ENCODE assay signal across 11 cellular contexts in genomic region chr6:36609582-36609981, GRCh38. TPM values are rescaled to one million over a fixed set of nuclear protein-coding genes. Genes with fewer than 3 reads are reported as not detected.
A peak's percentile ranks its signal among the peaks of the same experiment; 100 is the strongest.
DNase-seq lines count a peak whose midpoint lies in the region; ATAC-seq, FAIRE-seq and TF ChIP-seq lines count a peak whose summit lies in the region.
"Had no signal": no experiment of that assay in that cellular context is flagged by ENCODE, and none has a peak within 500 bp of the region (broad histone marks: within the 10 kb centered on the region; RNA-seq: fewer than 3 reads in every experiment).

No MANE protein-coding gene starts in this region.

- ATAC-seq in sciatic nerve, result no peak
- no peak for ATAC-seq in activated CD4-positive, CD25-positive, alpha-beta regulatory T cell treated with anti-CD3 and anti-CD28 coated beads, Interleukin-2, amount 50 U/mL, for 24 hours

- CTCF ChIA-PET in endothelial cell of umbilical vein (lab: Charles Lee), result interaction anchor here (1.1 to 2.7 kb wide), 3 partner anchors 71 to 150 kb away, joined by 5 to 8 read pairs (median 7); no protein-coding TSS in a partner anchor

- H3K27me3 ChIP-seq in Peyer's patch (no peaks in the 10 kb centered on the region), endothelial cell of umbilical vein (ENCODE audit: control insufficient read depth in 2 of 2, insufficient read depth in 2 of 2, low read length in 2 of 2) (no peaks in the 10 kb centered on the region)

- TF ChIP-seq CTCF in Peyer's patch (IDR thresholded peaks at IDR 0.05) (no peak), endothelial cell of umbilical vein (IDR thresholded peaks at IDR 0.05; ENCODE audit: extremely low read depth in 1 of 2, insufficient read depth in 1 of 2, low read depth in 1 of 2, low read length in 2 of 2) (no peak)

- H3K4me2 ChIP-seq in endothelial cell of umbilical vein (ENCODE audit: insufficient read depth, low read length), result no peak overlapping the region

- dilution Hi-C loops in endothelial cell of umbilical vein (cut with MboI; ENCODE audit: extremely low pct_ligation_motif_present, low sequenced_read_pairs), result no loop called here

- H3K9me1 ChIP-seq in endothelial cell of umbilical vein (replicated peaks; ENCODE audit: control insufficient read depth, extremely low read depth, insufficient read depth, low read length), result no peaks in the 10 kb centered on the region

- FAIRE-seq in GM18507 (lab: Jason Lieb, UNC) (peak; percentile 33), endothelial cell of umbilical vein (lab: Jason Lieb, UNC) (no peak)

- intact Hi-C loops in endothelial cell of umbilical vein (cut with micrococcal nuclease), result no loop called here
- intact Hi-C loops in sciatic nerve (cut with DNase I), result no loop called here

- BruUV-seq in endothelial cell of umbilical vein (replicated peaks; lab: Mats Ljungman, UMichigan), result no TSS peak

- H3K4me1 ChIP-seq in Peyer's patch (peaks cover 3 to 50% (median 11%) of the 10 kb centered on the region in 4 donors), endothelial cell of umbilical vein (ENCODE audit: control insufficient read depth, extremely low read depth, insufficient read depth, low read length) (no peaks in the 10 kb centered on the region)

- POLR2A ChIA-PET in endothelial cell of umbilical vein (lab: Charles Lee), result interaction anchor here (0.7 to 1.8 kb wide), 3 partner anchors 12 to 69 kb away, joined by 3 to 4 read pairs (median 3); partner anchors contain the start of gene CDKN1A

- no peak overlapping the region for H3K9ac ChIP-seq in endothelial cell of umbilical vein (replicated peaks; ENCODE audit: extremely low read depth, insufficient read depth, low read length)

- H3K4me3 ChIP-seq in Peyer's patch, result no peak overlapping the region
- H3K4me3 ChIP-seq in endothelial cell of umbilical vein (replicated peaks in 1 of 3; ENCODE audit: insufficient read depth in 1 of 3, low read depth in 1 of 3, low read length in 3 of 3), result no peak overlapping the region

- H3K79me2 ChIP-seq in endothelial cell of umbilical vein (ENCODE audit: control insufficient read depth, insufficient read depth, low read length), result peaks cover 24% of the 10 kb centered on the region

- H3K36me3 ChIP-seq in Peyer's patch, result peaks cover 0 to 42% (median 3%) of the 10 kb centered on the region in 3 donors
- H3K36me3 ChIP-seq in endothelial cell of umbilical vein (ENCODE audit: control insufficient read depth in 2 of 2, extremely low read depth in 1 of 2, insufficient read depth in 2 of 2, low read length in 2 of 2), result peaks cover 13 to 35% of the 10 kb centered on the region in 2 experiments

- DNase-seq in GM18507 (ENCODE audit: extremely low spot score, insufficient read length, low read depth) (no peak), Peyer's patch (peak in 1 of 3 donors; percentile 44), endothelial cell of umbilical vein (ENCODE audit: low read depth, low spot score) (no peak), sciatic nerve (ENCODE audit: low spot score) (peak; percentile 8), retina (no peak), NCI-H2029 (lab: John Stamatoyannopoulos, UW) (no peak)
- DNase-seq: effector memory CD4-positive, alpha-beta T cell; NCI-H446; nucleus accumbens; T-helper 2 cell had no signal

- peaks cover 11% of the 10 kb centered on the region for H4K20me1 ChIP-seq in endothelial cell of umbilical vein (replicated peaks; ENCODE audit: control insufficient read depth, extremely low read depth, insufficient read depth, low read length)

- peak overlapping the region; percentile 1 to 56 (median 12) for H3K27ac ChIP-seq in Peyer's patch
- H3K27ac ChIP-seq in endothelial cell of umbilical vein (ENCODE audit: insufficient read depth, low read depth, low read length), result no peak overlapping the region

- H2AFZ ChIP-seq in endothelial cell of umbilical vein (ENCODE audit: low read depth, low read length), result no peak overlapping the region

- H3K9me3 ChIP-seq in Peyer's patch, result no peaks in the 10 kb centered on the region
- no peaks in the 10 kb centered on the region for H3K9me3 ChIP-seq in endothelial cell of umbilical vein (replicated peaks; ENCODE audit: control insufficient read depth, insufficient read depth, low read length)

- TF ChIP-seq POLR2A in Peyer's patch (IDR thresholded peaks at IDR 0.05) (no peak), endothelial cell of umbilical vein (IDR thresholded peaks at IDR 0.05; ENCODE audit: low read depth, low read length) (peak; percentile 2)

TF ChIP-seq in endothelial cell of umbilical vein, 7 proteins besides CTCF, POLR2A, EP300 and RAD21:
- no peak for TF ChIP-seq GATA2 (IDR thresholded peaks at IDR 0.05; ENCODE audit: insufficient read depth, insufficient read length, low read depth, low read length)
- no peak for TF ChIP-seq JUN (IDR thresholded peaks at IDR 0.05; ENCODE audit: borderline replicate concordance, insufficient read depth, insufficient read length, low read depth)
- TF ChIP-seq MAX (IDR thresholded peaks at IDR 0.05; ENCODE audit: insufficient read depth, insufficient read length), result no peak
- TF ChIP-seq EZH2 (IDR thresholded peaks at IDR 0.05; ENCODE audit: borderline replicate concordance, low read depth, low read length, severe bottlenecking), result no peak
- TF ChIP-seq MYC (IDR thresholded peaks at IDR 0.05; ENCODE audit: low read depth, low read length), result no peak
- TF ChIP-seq FOS (IDR thresholded peaks at IDR 0.05; ENCODE audit: borderline replicate concordance, insufficient read depth, low read length), result no peak
- TF ChIP-seq POLR2AphosphoS5 (IDR thresholded peaks at IDR 0.05; ENCODE audit: insufficient read depth, low read depth, low read length), result no peak

RNA-seq across cellular contexts. Expression of gene SRSF3, which starts 15.4 kb away (rescaled TPM):
- total RNA-seq in Peyer's patch (100 to 1,000 TPM; 101 to 156 (median 142) TPM), endothelial cell of umbilical vein (393 and 422 TPM in 2 replicates), sciatic nerve (218 TPM)
- 308 and 317 TPM in 2 replicates for polyA plus RNA-seq in endothelial cell of umbilical vein
- polyA plus RNA-seq in endothelial cell of umbilical vein (2011; cell fraction: cytosol; rRNA removed), result 335 and 360 TPM in 2 replicates
- 386 and 564 TPM in 2 replicates for polyA plus RNA-seq in endothelial cell of umbilical vein (2011; cell fraction: nucleus; rRNA removed)
- polyA plus RNA-seq in endothelial cell of umbilical vein (2012), result 335 and 360 TPM in 2 replicates
- 197 and 229 TPM in 2 replicates for polyA minus RNA-seq in endothelial cell of umbilical vein
- polyA minus RNA-seq in endothelial cell of umbilical vein (2011; cell fraction: cytosol; rRNA and poly(A)+ RNA removed), result 109 TPM
- 251 and 283 TPM in 2 replicates for polyA minus RNA-seq in endothelial cell of umbilical vein (2011; cell fraction: nucleus; rRNA and poly(A)+ RNA removed)
